In genomic region chrX:13001097-13001496, GRCh38 we compare ENCODE assay signal across 13 cellular contexts. TPM values are rescaled to one million over a fixed set of nuclear protein-coding genes. Genes with fewer than 3 reads are reported as not detected.
A peak's percentile ranks its signal among the peaks of the same experiment; 100 is the strongest.
DNase-seq lines count a peak whose midpoint lies in the region; ATAC-seq, FAIRE-seq and TF ChIP-seq lines count a peak whose summit lies in the region.
"Had no signal": no experiment of that assay in that cellular context is flagged by ENCODE, and none has a peak within 500 bp of the region (broad histone marks: within the 10 kb centered on the region; RNA-seq: fewer than 3 reads in every experiment).

No MANE protein-coding gene starts in this region.

- DNase-seq in mammary epithelial cell = peak; percentile 66
- DNase-seq in MCF 10A (ENCODE audit: unreplicated experiment) = no peak
- no peak for DNase-seq in T-cell
- no peak for DNase-seq in hepatocyte (ENCODE audit: low spot score)
- no peak for DNase-seq in tibial nerve (ENCODE audit: low spot score in 2 of 2)
- DNase-seq in caudate nucleus (lab: John Stamatoyannopoulos, UW) = no peak
- no peak for DNase-seq in urothelium cell line (ENCODE audit: low spot score)
- DNase-seq: cerebellar nuclear complex, GF-D8, nephron progenitor cell, small intestine had no signal

- no peak overlapping the region for H3K4me2 ChIP-seq in mammary epithelial cell (ENCODE audit: insufficient read depth, low read depth, low read length)
- no peak overlapping the region for H3K4me2 ChIP-seq in hepatocyte

- POLR2A ChIA-PET in MCF 10A (lab: Yijun Ruan, JAX) = interaction anchor here (1.7 kb wide), 1 partner anchor 15 kb away, joined by 7 read pairs; no protein-coding TSS in a partner anchor
- POLR2A ChIA-PET in T-cell (lab: Charles Lee) = interaction anchor here in 1 of 2 donors (0.6 to 1.0 kb wide), 4 partner anchors 19 to 81 kb away, joined by 3 to 5 read pairs (median 3); no protein-coding TSS in a partner anchor

- dilution Hi-C loops in mammary epithelial cell (cut with HindIII; ENCODE audit: low sequenced_read_pairs) = no loop called here

- WGBS in mammary epithelial cell (ENCODE audit: low coverage, missing lambda C conversion rate) = 70% methylated on average over 5 of the region's 5 CpGs
- WGBS in hepatocyte (ENCODE audit: low lambda C conversion rate, missing lambda C conversion rate) = 84% methylated on average over 5 of the region's 5 CpGs
- WGBS in tibial nerve, 2 donors = 87 to 98% methylated on average over 5 of the region's 5 CpGs

- TF ChIP-seq EP300 in tibial nerve (IDR thresholded peaks at IDR 0.05) = no peak

- no peak for TF ChIP-seq CTCF in mammary epithelial cell (conservative IDR thresholded peaks at IDR 0.05 in 1 of 2, IDR thresholded peaks at IDR 0.05 in 1 of 2; ENCODE audit: extremely low read depth in 1 of 2, insufficient read depth in 1 of 2, low read depth in 1 of 2, low read length in 2 of 2)
- no peak for TF ChIP-seq CTCF in MCF 10A (IDR thresholded peaks at IDR 0.05; ENCODE audit: unreplicated experiment)
- no peak for TF ChIP-seq CTCF in hepatocyte (IDR thresholded peaks at IDR 0.05; ENCODE audit: poor library complexity)
- no peak for TF ChIP-seq CTCF in tibial nerve (IDR thresholded peaks at IDR 0.05)

- H3K4me3 ChIP-seq in mammary epithelial cell (replicated peaks in 1 of 3; ENCODE audit: insufficient read depth in 1 of 3, low read depth in 2 of 3, low read length in 3 of 3) = no peak overlapping the region
- H3K4me3 ChIP-seq in hepatocyte = no peak overlapping the region
- H3K4me3 ChIP-seq in tibial nerve = no peak overlapping the region
- H3K4me3 ChIP-seq: K562 had no signal

- H2AFZ ChIP-seq in mammary epithelial cell (ENCODE audit: low read depth, low read length) = no peak overlapping the region
- H2AFZ ChIP-seq in hepatocyte = peak overlapping the region; percentile 3

- in situ Hi-C loops in mammary epithelial cell (cut with MboI; ENCODE audit: low sequenced_read_pairs in 2 of 2) = loop anchor here in 1 of 2 donors (10.0 kb wide), 1 partner anchor 224 kb away; no protein-coding TSS in a partner anchor

- no peaks in the 10 kb centered on the region for H4K20me1 ChIP-seq in mammary epithelial cell (ENCODE audit: insufficient read depth, low read length)
- H4K20me1 ChIP-seq in hepatocyte (ENCODE audit: insufficient read depth, poor library complexity, severe bottlenecking) = no peaks in the 10 kb centered on the region

- H3K27ac ChIP-seq in mammary epithelial cell (ENCODE audit: insufficient read depth, low read depth, low read length) (peak overlapping the region; percentile 42), hepatocyte (peak overlapping the region; percentile 65), tibial nerve (peak overlapping the region in 3 of 4 donors; percentile 65 to 76 (median 67)), caudate nucleus (ENCODE audit: low read depth, low read length) (no peak overlapping the region)

- H3K27me3 ChIP-seq in mammary epithelial cell (ENCODE audit: insufficient read depth, low read length) (no peaks in the 10 kb centered on the region), hepatocyte (no peaks in the 10 kb centered on the region), tibial nerve (peaks cover 0 to 9% of the 10 kb centered on the region in 2 donors)

- TF ChIP-seq POLR2A in tibial nerve (IDR thresholded peaks at IDR 0.05) (no peak), GM18505 (IDR thresholded peaks at IDR 0.05; ENCODE audit: borderline replicate concordance, extremely low read depth, insufficient read depth, insufficient read length) (no peak)

- intact Hi-C loops in mammary epithelial cell (cut with micrococcal nuclease) (no loop called here), MCF 10A (cut with micrococcal nuclease) (no loop called here)

- H3K9me3 ChIP-seq in mammary epithelial cell (replicated peaks; ENCODE audit: insufficient read depth, low read length) (no peaks in the 10 kb centered on the region), hepatocyte (ENCODE audit: low read depth) (no peaks in the 10 kb centered on the region), tibial nerve (no peaks in the 10 kb centered on the region)

- H3K9ac ChIP-seq in mammary epithelial cell (ENCODE audit: insufficient read depth, low read length) = no peak overlapping the region

- CTCF ChIA-PET in mammary epithelial cell (lab: Charles Lee; ENCODE audit: low non-redundant PET) = no interaction called here
- CTCF ChIA-PET in MCF 10A (lab: Yijun Ruan, JAX) = interaction anchor here (0.7 to 2.1 kb wide), 3 partner anchors 52 to 404 kb away, joined by 3 to 7 read pairs (median 5); no protein-coding TSS in a partner anchor
- CTCF ChIA-PET in T-cell (lab: Charles Lee) = interaction anchor here in 1 of 2 donors (0.6 to 1.2 kb wide), 3 partner anchors 32 to 100 kb away, joined by 3 to 4 read pairs (median 4); no protein-coding TSS in a partner anchor

- no peaks in the 10 kb centered on the region for H3K4me1 Mint-ChIP-seq in MCF 10A (ENCODE audit: insufficient read depth, unreplicated experiment)
- peaks cover 73 to 82% (median 79%) of the 10 kb centered on the region in 3 donors for H3K4me1 Mint-ChIP-seq in T-cell

- no peaks in the 10 kb centered on the region for H3K36me3 Mint-ChIP-seq in MCF 10A (ENCODE audit: insufficient read depth, unreplicated experiment)
- no peaks in the 10 kb centered on the region for H3K36me3 Mint-ChIP-seq in T-cell

- H3K4me1 ChIP-seq in mammary epithelial cell (ENCODE audit: insufficient read depth, low read length) = peaks cover 24% of the 10 kb centered on the region
- peaks cover 54% of the 10 kb centered on the region for H3K4me1 ChIP-seq in hepatocyte (ENCODE audit: insufficient read depth)
- H3K4me1 ChIP-seq in tibial nerve = peaks cover 0 to 42% (median 6%) of the 10 kb centered on the region in 4 donors

- H3K4me3 Mint-ChIP-seq in MCF 10A (ENCODE audit: unreplicated experiment) (no peak overlapping the region), T-cell (peak overlapping the region in 2 of 3 donors; percentile 7 to 71)
- H3K4me3 Mint-ChIP-seq: nephron progenitor cell had no signal

- BruUV-seq in mammary epithelial cell (replicated peaks; lab: Mats Ljungman, UMichigan) = TSS peak; percentile 54
- no TSS peak for BruUV-seq in MCF 10A (replicated peaks; lab: Mats Ljungman, UMichigan)

- H3K9me2 ChIP-seq in hepatocyte (replicated peaks; ENCODE audit: insufficient read depth) = no peaks in the 10 kb centered on the region

- peaks cover 34% of the 10 kb centered on the region for H3K27me3 Mint-ChIP-seq in MCF 10A (ENCODE audit: insufficient read depth, unreplicated experiment)
- H3K27me3 Mint-ChIP-seq in T-cell = peaks cover 0 to 3% of the 10 kb centered on the region in 2 donors

- H3K27ac Mint-ChIP-seq in MCF 10A (ENCODE audit: low read depth, unreplicated experiment) (no peak overlapping the region), T-cell (peak overlapping the region; percentile 83 to 98)
- H3K27ac Mint-ChIP-seq: nephron progenitor cell had no signal

- H3K79me2 ChIP-seq in mammary epithelial cell (ENCODE audit: insufficient read depth, low read length) (no peaks in the 10 kb centered on the region), hepatocyte (no peaks in the 10 kb centered on the region)

- ATAC-seq in T-cell (replicated peaks in 1 of 4) (no peak), GM18505 (IDR thresholded peaks at IDR 0.05; ENCODE audit: unreplicated experiment) (no peak)

- no peaks in the 10 kb centered on the region for H3K9me3 Mint-ChIP-seq in MCF 10A (ENCODE audit: unreplicated experiment)
- H3K9me3 Mint-ChIP-seq in T-cell = no peaks in the 10 kb centered on the region

- FAIRE-seq in urothelium cell line (lab: Jason Lieb, UNC) = no peak
- FAIRE-seq: K562 had no signal

- H3K36me3 ChIP-seq in mammary epithelial cell (ENCODE audit: insufficient read depth, low read length) (no peaks in the 10 kb centered on the region), hepatocyte (replicated peaks; ENCODE audit: insufficient read depth, low read depth) (no peaks in the 10 kb centered on the region), tibial nerve (no peaks in the 10 kb centered on the region)

RNA-seq across cellular contexts. Expression of gene TMSB4X, which starts 26.2 kb away (rescaled TPM):
- 1,000 to 10,000 TPM; 1,481 to 1,998 TPM for total RNA-seq in mammary epithelial cell
- polyA plus RNA-seq in mammary epithelial cell = 2,487 TPM
- 1,100 TPM for polyA minus RNA-seq in mammary epithelial cell
- total RNA-seq in MCF 10A (2022) = 801 and 901 TPM in 2 replicates
- 1,000 to 10,000 TPM; 5,030 to 6,201 (median 5,880) TPM for total RNA-seq in T-cell
- total RNA-seq in hepatocyte = 6,141 and 6,242 TPM in 2 replicates
- polyA plus RNA-seq in hepatocyte = 9,038 and 9,758 TPM in 2 replicates
- total RNA-seq in tibial nerve = 1,000 to 10,000 TPM; 3,029 to 4,490 (median 3,421) TPM

RNA-seq across cellular contexts. Expression of gene FAM9C, which starts 43.3 kb away (rescaled TPM):
- total RNA-seq in mammary epithelial cell (not detected), MCF 10A (2022) (not detected in 2 replicates), T-cell (not detected), hepatocyte (not detected in 2 replicates), tibial nerve (not detected)
- polyA plus RNA-seq in mammary epithelial cell (not detected), hepatocyte (not detected in 2 replicates)
- not detected for polyA minus RNA-seq in mammary epithelial cell
- total RNA-seq: K562 had no signal
- polyA plus RNA-seq: K562, small intestine had no signal
